Comparison of ENCODE assay signal across 11 cellular contexts in genomic region chr3:12180218-12180617, GRCh38. TPM values are rescaled to one million over a fixed set of nuclear protein-coding genes. Genes with fewer than 3 reads are reported as not detected.
DNase-seq lines count a peak whose midpoint lies in the region; ATAC-seq and TF ChIP-seq lines count a peak whose summit lies in the region.
"Had no signal": no experiment of that assay in that cellular context is flagged by ENCODE, and none has a peak within 500 bp of the region (broad histone marks: within the 10 kb centered on the region; RNA-seq: fewer than 3 reads in every experiment).

No MANE protein-coding gene starts in this region.

- H3K4me1 ChIP-seq in BE2C (no peaks in the 10 kb centered on the region), osteoblast (ENCODE audit: insufficient read depth, low read length) (peaks cover 32% of the 10 kb centered on the region), sigmoid colon (no peaks in the 10 kb centered on the region)

- 15 to 64% methylated on average over 6 of the region's 6 CpGs for WGBS in sigmoid colon, 2 donors

- H3K4me3 ChIP-seq in BE2C (ENCODE audit: low read depth, low read length) (no peak overlapping the region), osteoblast (ENCODE audit: insufficient read depth, low read length) (no peak overlapping the region), sigmoid colon (no peak overlapping the region)

- H3K27me3 ChIP-seq in BE2C (no peaks in the 10 kb centered on the region), osteoblast (ENCODE audit: insufficient read depth, low read length) (no peaks in the 10 kb centered on the region), sigmoid colon (no peaks in the 10 kb centered on the region)

- H3K27ac ChIP-seq in epithelial cell of prostate (peak overlapping the region; percentile 51), osteoblast (ENCODE audit: low read depth, low read length) (no peak overlapping the region), sigmoid colon (no peak overlapping the region)

- intact Hi-C loops in sigmoid colon (cut with DNase I): no loop called here

- ATAC-seq in HG03135 (IDR thresholded peaks at IDR 0.05; ENCODE audit: unreplicated experiment): no peak

- H3K36me3 ChIP-seq in BE2C (peaks cover 13% of the 10 kb centered on the region), osteoblast (ENCODE audit: insufficient read depth, low read length) (no peaks in the 10 kb centered on the region), sigmoid colon (no peaks in the 10 kb centered on the region)

- no peaks in the 10 kb centered on the region for H3K79me2 ChIP-seq in osteoblast (ENCODE audit: insufficient read depth, low read length)

- TF ChIP-seq EP300 in sigmoid colon (IDR thresholded peaks at IDR 0.05): no peak

- peak; percentile 66 for DNase-seq in BE2C
- DNase-seq in RPMI7951 (ENCODE audit: low read depth): peak; percentile 68
- DNase-seq in epithelial cell of prostate (ENCODE audit: low read depth, low spot score): no peak
- peak; percentile 88 for DNase-seq in osteoblast (ENCODE audit: insufficient read length, low spot score, missing footprints)
- DNase-seq in sigmoid colon: no peak
- DNase-seq in NCI-H510A treated with DMSO at 0.1 percent for 48 hours (lab: John Stamatoyannopoulos, UW): no peak
- DNase-seq in GM19238 (ENCODE audit: insufficient read length, low spot score): no peak
- DNase-seq: effector memory CD4-positive, alpha-beta T cell; SIG-M5; stimulated activated CD4-positive, alpha-beta T cell treated with anti-CD3 and anti-CD28 coated beads, Interleukin-4, amount 100 ng/mL, for 1 hour had no signal

- H3K4me2 ChIP-seq in osteoblast (ENCODE audit: insufficient read depth, low read length): no peak overlapping the region

- peaks cover 3% of the 10 kb centered on the region for H4K20me1 ChIP-seq in osteoblast (ENCODE audit: insufficient read depth, low read length)

- TF ChIP-seq POLR2A in sigmoid colon (IDR thresholded peaks at IDR 0.05): no peak

- no peaks in the 10 kb centered on the region for H3K9me3 ChIP-seq in BE2C
- H3K9me3 ChIP-seq in osteoblast (ENCODE audit: low read depth, low read length): no peaks in the 10 kb centered on the region
- no peaks in the 10 kb centered on the region for H3K9me3 ChIP-seq in sigmoid colon

- TF ChIP-seq CTCF in BE2C (IDR thresholded peaks at IDR 0.05; ENCODE audit: low read depth, low read length) (no peak), osteoblast (IDR thresholded peaks at IDR 0.05; ENCODE audit: extremely low read depth, low read depth, low read length) (no peak), sigmoid colon (IDR thresholded peaks at IDR 0.05) (no peak)

- peak overlapping the region; percentile 54 for H2AFZ ChIP-seq in osteoblast (ENCODE audit: low read length)

RNA-seq across cellular contexts. Expression of gene TIMP4, which starts 21.5 kb away (rescaled TPM):
- not detected for polyA plus RNA-seq in BE2C (2012; ENCODE audit: insufficient read depth, insufficient read length, low read depth)
- 0.10 TPM in 1 of 2 replicates, not detected in the other for total RNA-seq in RPMI7951 (2014; rRNA removed; shearing (Covaris generic))
- total RNA-seq in osteoblast: 2.4 and 3.3 TPM in 2 replicates
- total RNA-seq in sigmoid colon: 10 to 100 TPM; 10.2 to 25.0 (median 16.7) TPM
- 10 to 100 TPM in 1 of 3 donors, 1 to 10 TPM in 2; 3.5 to 10.1 (median 5.4) TPM for polyA plus RNA-seq in sigmoid colon

Comparison
In these comparisons a context has a peak if more than half of its experiments do, and no peak if none do; other contexts are left out.
1. DNase-seq: peak in BE2C (single experiment), RPMI7951 (single experiment) and osteoblast (single experiment); none in epithelial cell of prostate (single experiment), sigmoid colon (single experiment), NCI-H510A treated with DMSO at 0.1 percent for 48 hours (single experiment) and GM19238 (single experiment).